8 cellular contexts compared by ENCODE assay signal in the genomic region with DNA sequence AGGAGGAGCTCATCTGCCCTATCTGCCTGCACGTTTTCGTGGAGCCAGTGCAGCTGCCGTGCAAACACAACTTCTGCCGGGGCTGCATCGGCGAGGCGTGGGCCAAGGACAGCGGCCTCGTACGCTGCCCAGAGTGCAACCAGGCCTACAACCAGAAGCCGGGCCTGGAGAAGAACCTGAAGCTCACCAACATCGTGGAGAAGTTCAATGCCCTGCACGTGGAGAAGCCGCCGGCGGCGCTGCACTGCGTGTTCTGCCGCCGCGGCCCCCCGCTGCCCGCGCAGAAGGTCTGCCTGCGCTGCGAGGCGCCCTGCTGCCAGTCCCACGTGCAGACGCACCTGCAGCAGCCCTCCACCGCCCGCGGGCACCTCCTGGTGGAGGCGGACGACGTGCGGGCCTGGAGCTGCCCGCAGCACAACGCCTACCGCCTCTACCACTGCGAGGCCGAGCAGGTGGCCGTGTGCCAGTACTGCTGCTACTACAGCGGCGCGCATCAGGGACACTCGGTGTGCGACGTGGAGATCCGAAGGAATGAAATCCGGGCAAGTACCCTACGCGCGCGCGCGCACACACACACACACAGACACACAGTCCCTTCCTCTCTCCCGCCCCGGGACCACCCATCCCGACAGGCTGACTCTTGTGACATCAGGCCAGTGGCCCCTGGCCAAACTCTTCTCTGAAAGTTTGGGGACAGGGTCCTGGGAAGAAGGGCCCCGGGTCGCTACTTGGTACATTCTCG. TPM values are rescaled to one million over a fixed set of nuclear protein-coding genes. Genes with fewer than 3 reads are reported as not detected.
DNase-seq lines count a peak whose midpoint lies in the region; ATAC-seq, FAIRE-seq and TF ChIP-seq lines count a peak whose summit lies in the region.

No MANE protein-coding gene starts in this region.

- peaks cover 30% of the 10 kb centered on the region; the same call in 1 of the 2 replicates for H3K23me2 ChIP-seq in H1 (ENCODE audit: low read depth, low read length)

- no peak overlapping the region for H3K27ac ChIP-seq in H1 (ENCODE audit: low read depth, low read length)
- H3K27ac ChIP-seq in mesodermal cell (ENCODE audit: low read depth, low read length, severe bottlenecking) = peak overlapping the region; percentile 98

- H3K4me3 Mint-ChIP-seq in HFFc6 = peak overlapping the region; percentile 90

- peak overlapping the region; percentile 11; the same call in 1 of the 2 replicates for H2BK12ac ChIP-seq in H1 (ENCODE audit: low read depth, low read length)

- peaks cover 24% of the 10 kb centered on the region for H3K79me1 ChIP-seq in H1 (ENCODE audit: low read depth, low read length)

- H2BK15ac ChIP-seq in H1 (ENCODE audit: low read length) = peak overlapping the region; percentile 100; the same call in 1 of the 2 replicates

- H3K4me1 ChIP-seq in H1 (replicated peaks in 1 of 4; ENCODE audit: control insufficient read depth in 3 of 4, insufficient read depth in 4 of 4, low read length in 3 of 4) = peaks cover 6 to 36% (median 29%) of the 10 kb centered on the region in 4 experiments
- peaks cover 26% of the 10 kb centered on the region for H3K4me1 ChIP-seq in mesodermal cell (ENCODE audit: control insufficient read depth, insufficient read depth, low read length, poor library complexity, severe bottlenecking)

- H3K4me1 Mint-ChIP-seq in HFFc6 (ENCODE audit: low read depth) = peaks cover 48% of the 10 kb centered on the region

- no peak for FAIRE-seq in H1 (lab: Jason Lieb, UNC)

- no peak for TF ChIP-seq POLR2A in H1 (IDR thresholded peaks at IDR 0.05; ENCODE audit: control extremely low read depth in 1 of 2, low read depth in 2 of 2, low read length in 2 of 2)

- H3K4me3 ChIP-seq in H1 (ENCODE audit: extremely low read depth in 1 of 4, insufficient read depth in 2 of 4, low read depth in 3 of 4, low read length in 4 of 4) = peak overlapping the region; percentile 36 to 92 (median 84)
- peak overlapping the region; percentile 90 for H3K4me3 ChIP-seq in mesodermal cell (ENCODE audit: extremely low read depth, insufficient read depth, low read length, poor library complexity, severe bottlenecking)

- peak overlapping the region; percentile 92 for H4K8ac ChIP-seq in H1 (ENCODE audit: extremely low read depth, insufficient read depth, low read length)

- peak; percentile 60 to 78 for TF ChIP-seq RAD21 in H1 (IDR thresholded peaks at IDR 0.05 in 1 of 2, conservative IDR thresholded peaks at IDR 0.05 in 1 of 2; ENCODE audit: low read depth in 2 of 2, low read length in 2 of 2)

- peak overlapping the region; percentile 70 to 96 for H3K4me2 ChIP-seq in H1 (ENCODE audit: insufficient read depth in 1 of 2, low read depth in 2 of 2, low read length in 2 of 2)

- H2AK5ac ChIP-seq in H1 (ENCODE audit: low read depth, low read length) = no peak overlapping the region; the same call in 1 of the 2 replicates

- WGBS in H1 (ENCODE audit: extremely low coverage in 1 of 2, insufficient coverage in 1 of 2, insufficient read length in 1 of 2, insufficient replicate concordance in 2 of 2, low coverage in 1 of 2, low lambda C conversion rate in 2 of 2, missing lambda C conversion rate in 1 of 2), 2 experiments = 1% methylated on average over 56 of the region's 62 CpGs; no CpG with 5 or more reads in 1 of the 2 experiments
- 0 to 1% methylated on average over 36 to 49 of the region's 62 CpGs for WGBS in mesodermal cell (ENCODE audit: insufficient coverage in 2 of 2), 2 experiments

- no peaks in the 10 kb centered on the region for H3K9me3 ChIP-seq in H1 (ENCODE audit: insufficient read depth in 2 of 2, low read depth in 1 of 2, low read length in 1 of 2)
- H3K9me3 ChIP-seq in mesodermal cell (ENCODE audit: control insufficient read depth, low read length) = no peaks in the 10 kb centered on the region

- peak overlapping the region; percentile 33 for H3K56ac ChIP-seq in H1 (replicated peaks; ENCODE audit: insufficient read length, low read depth, low read length)

- peak overlapping the region; percentile 98 for H4K91ac ChIP-seq in H1 (replicated peaks; ENCODE audit: insufficient read length, low read length)

- peak overlapping the region in 3 of 4 experiments; percentile 50 to 73 (median 72); a peak in 5 of 7 replicates for H3K9ac ChIP-seq in H1 (replicated peaks in 1 of 4; ENCODE audit: extremely low read depth in 1 of 4, low read depth in 3 of 4, low read length in 3 of 4)

- TF ChIP-seq CTCF in HFFc6 (IDR thresholded peaks at IDR 0.05) = peak; percentile 77
- TF ChIP-seq CTCF in H1 (IDR thresholded peaks at IDR 0.05; ENCODE audit: control extremely low read depth in 1 of 3, insufficient read depth in 1 of 3, low read depth in 1 of 3, low read length in 3 of 3) = peak in 2 of 3 experiments; percentile 79 to 82; a peak in 3 of 4 replicates

- peak overlapping the region; percentile 97 for H3K27ac Mint-ChIP-seq in HFFc6

- no peaks in the 10 kb centered on the region for H3K9me3 Mint-ChIP-seq in HFFc6

- H3K4ac ChIP-seq in H1 (replicated peaks; ENCODE audit: insufficient read length, low read depth, low read length) = peak overlapping the region; percentile 100

- H3K18ac ChIP-seq in H1 (ENCODE audit: extremely low read depth, low read length) = peak overlapping the region; percentile 93; the same call in 1 of the 2 replicates

- H2BK20ac ChIP-seq in H1 (ENCODE audit: low read length) = no peak overlapping the region

- H3K27me3 ChIP-seq in H1 (replicated peaks in 1 of 4; ENCODE audit: control insufficient read depth in 3 of 4, extremely low read depth in 1 of 4, insufficient read depth in 3 of 4, low read length in 3 of 4) = no peaks in the 10 kb centered on the region

- no peak for ATAC-seq in GM21390 (IDR thresholded peaks at IDR 0.05; ENCODE audit: unreplicated experiment)

- H3K36me3 ChIP-seq in H1 (ENCODE audit: control insufficient read depth in 2 of 4, insufficient read depth in 4 of 4, low read length in 3 of 4) (no peaks in the 10 kb centered on the region; a peak in 1 of 8 replicates), mesodermal cell (ENCODE audit: control insufficient read depth, insufficient read depth, low read length) (peaks cover 37% of the 10 kb centered on the region)

- CTCF ChIA-PET in H1 (lab: Charles Lee; ENCODE audit: partially characterized antibody) = interaction anchor here (0.6 to 4.6 kb wide), 31 partner anchors 9 to 1357 kb away, joined by 3 to 33 read pairs (median 4); no protein-coding TSS in a partner anchor

- H3K79me2 ChIP-seq in H1 (ENCODE audit: control insufficient read depth in 1 of 2, insufficient read depth in 2 of 2, low read length in 2 of 2) = peaks cover 0 to 49% of the 10 kb centered on the region in 2 experiments; a peak in 2 of 4 replicates

- peaks cover 3% of the 10 kb centered on the region for H3K27me3 Mint-ChIP-seq in HFFc6 (ENCODE audit: insufficient read depth)

- H2AFZ ChIP-seq in H1 (ENCODE audit: low read length) = no peak overlapping the region

- peak overlapping the region; percentile 33 for H2BK120ac ChIP-seq in H1 (replicated peaks; ENCODE audit: low read depth, low read length)

- H2BK5ac ChIP-seq in H1 (ENCODE audit: low read depth, low read length) = peak overlapping the region; percentile 75

- no peak overlapping the region for H3K14ac ChIP-seq in H1 (ENCODE audit: insufficient read length)

- TF ChIP-seq EP300 in H1 (IDR thresholded peaks at IDR 0.05; ENCODE audit: borderline replicate concordance in 1 of 2, low read depth in 2 of 2, low read length in 2 of 2) = 0 out of 3 replicates have a peak, but pooled peaks of 1 of the 2 experiments have one; percentile 30

- H3K36me3 Mint-ChIP-seq in HFFc6 (ENCODE audit: low read depth) = peaks cover 18% of the 10 kb centered on the region

- H4K20me1 ChIP-seq in H1 (replicated peaks in 1 of 2; ENCODE audit: control insufficient read depth in 1 of 2, insufficient read depth in 2 of 2, low read length in 2 of 2) = peaks cover 17 to 23% of the 10 kb centered on the region in 2 experiments

- no peak overlapping the region for H3K23ac ChIP-seq in H1 (ENCODE audit: insufficient read length)

- DNase-seq in C1 segment of cervical spinal cord (lab: John Stamatoyannopoulos, UW) (peak in 12 of 14 donors; percentile 67 to 90 (median 81)), HFFc6 (peak; percentile 76), NCI-H774 (lab: John Stamatoyannopoulos, UW) (peak; percentile 57), H1 (ENCODE audit: low read depth in 1 of 2, low spot score in 2 of 2) (peak; percentile 56 to 86)
- peak; percentile 88 for DNase-seq in activated CD8-positive, alpha-beta memory T cell treated with anti-CD3 and anti-CD28 coated beads for 24 hours
- peak; percentile 57 for DNase-seq in stimulated activated CD8-positive, alpha-beta memory T cell treated with anti-CD3 and anti-CD28 coated beads, Interleukin-15, amount 100 ng/mL, for 4 hours (ENCODE audit: low read depth in 2 of 2)

- POLR2A ChIA-PET in H1 (lab: Charles Lee; ENCODE audit: partially characterized antibody) = interaction anchor here (0.6 to 4.1 kb wide), 22 partner anchors 9 to 523 kb away, joined by 3 to 34 read pairs (median 5); a partner anchor contains a TSS

- no peak overlapping the region for H4K5ac ChIP-seq in H1 (ENCODE audit: insufficient read length, low read depth, low read length)

TF ChIP-seq in H1, 55 proteins besides CTCF, POLR2A, EP300 and RAD21 (continues in another document):
- TF ChIP-seq TBP (IDR thresholded peaks at IDR 0.05; ENCODE audit: low read depth, low read length) (peak; percentile 49; the same call in 1 of the 2 replicates), TAF1 (IDR thresholded peaks at IDR 0.05; ENCODE audit: low read depth, low read length) (0 out of 2 replicates have a peak, but pooled peaks have one; percentile 21), POLR2AphosphoS5 (IDR thresholded peaks at IDR 0.05; ENCODE audit: low read depth, low read length) (0 out of 2 replicates have a peak, but pooled peaks have one; percentile 63)
- TF ChIP-seq, protein P1, sequence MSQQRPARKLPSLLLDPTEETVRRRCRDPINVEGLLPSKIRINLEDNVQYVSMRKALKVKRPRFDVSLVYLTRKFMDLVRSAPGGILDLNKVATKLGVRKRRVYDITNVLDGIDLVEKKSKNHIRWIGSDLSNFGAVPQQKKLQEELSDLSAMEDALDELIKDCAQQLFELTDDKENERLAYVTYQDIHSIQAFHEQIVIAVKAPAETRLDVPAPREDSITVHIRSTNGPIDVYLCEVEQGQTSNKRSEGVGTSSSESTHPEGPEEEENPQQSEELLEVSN (IDR thresholded peaks at IDR 0.05) = peak; percentile 93

RNA-seq across cellular contexts. Expression of a gene that starts 0.5 kb away (rescaled TPM):
- total RNA-seq in HFFc6 (2021; fragmentation: NEBNext Ultra II Directional; extraction: Animal tissue kit (Norgen Biotek cat#: 25700)) = 100 to 1,000 TPM; 123 to 148 (median 135) TPM
- 35.4 and 38.8 TPM in 2 replicates for total RNA-seq in H1 (2021; fragmentation: NEBNext Ultra II Directional; extraction: Animal tissue kit (Norgen Biotek cat#: 25700))
- polyA plus RNA-seq in H1 (2011; rRNA removed) = 24.9 and 34.6 TPM in 2 replicates
- polyA plus RNA-seq in H1 (2011; cell fraction: cytosol; rRNA removed) = 20.5 TPM
- 32.2 TPM for polyA plus RNA-seq in H1 (2011; cell fraction: nucleus; rRNA removed)
- polyA plus RNA-seq in H1 (2012, experiment 1 of 2) = 36.1 to 44.6 TPM (median 40.7 TPM) in 4 replicates
- polyA plus RNA-seq in H1 (2012, experiment 2 of 2) = 42.4 TPM
- polyA plus RNA-seq in H1 (2013, experiment 1 of 2) = 15.8 TPM
- polyA plus RNA-seq in H1 (2013, experiment 2 of 2) = 16.3 TPM
- 14.4 and 15.0 TPM in 2 replicates for polyA minus RNA-seq in H1 (2011; rRNA and poly(A)+ RNA removed)
- 20.2 TPM for polyA minus RNA-seq in H1 (2011; cell fraction: cytosol; rRNA and poly(A)+ RNA removed)
- 21.2 TPM for polyA minus RNA-seq in H1 (2011; cell fraction: nucleus; rRNA and poly(A)+ RNA removed)
- polyA plus RNA-seq in mesodermal cell (2013, experiment 1 of 2) = 138 TPM
- 118 TPM for polyA plus RNA-seq in mesodermal cell (2013, experiment 2 of 2)
